19 cellular contexts compared by ENCODE assay signal in genomic region chr10:49615721-49616120, GRCh38. TPM values are rescaled to one million over a fixed set of nuclear protein-coding genes. Genes with fewer than 3 reads are reported as not detected.
A peak's percentile ranks its signal among the peaks of the same experiment; 100 is the strongest.
DNase-seq lines count a peak whose midpoint lies in the region; ATAC-seq and TF ChIP-seq lines count a peak whose summit lies in the region.
"Had no signal": no experiment of that assay in that cellular context is flagged by ENCODE, and none has a peak within 500 bp of the region (broad histone marks: within the 10 kb centered on the region; RNA-seq: fewer than 3 reads in every experiment).

No MANE protein-coding gene starts in this region.

- peaks cover 32% of the 10 kb centered on the region for H3K4me1 Mint-ChIP-seq in WTC11

- CTCF ChIA-PET in WTC11 (lab: Charles Lee), result interaction anchor here (2.8 kb wide), 1 partner anchor 9 kb away, joined by 8 read pairs; no protein-coding TSS in a partner anchor

- POLR2A ChIA-PET in WTC11 (lab: Charles Lee), result no interaction called here

- no peak overlapping the region for H3K4me3 Mint-ChIP-seq in WTC11
- H3K4me3 Mint-ChIP-seq: CD8-positive, alpha-beta T cell had no signal

- intact Hi-C loops in posterior vena cava (cut with DNase I), result no loop called here

- peak; percentile 41 for DNase-seq in activated effector memory CD4-positive, alpha-beta T cell treated with anti-CD3 and anti-CD28 coated beads, Interleukin-2, amount 50 U/mL, for 16 hours
- DNase-seq in activated effector memory CD4-positive, alpha-beta T cell treated with Interleukin-2 at 50 U/mL for 16 hours, result no peak
- DNase-seq in WTC11 (ENCODE audit: low spot score), result peak; percentile 5
- peak; percentile 44 for DNase-seq in posterior vena cava (ENCODE audit: low spot score)
- DNase-seq in NAMALWA (ENCODE audit: low spot score), result no peak
- no peak for DNase-seq in GM10266 (ENCODE audit: extremely low spot score)
- no peak for DNase-seq in SW480 (ENCODE audit: low spot score)
- DNase-seq: CD8-positive, alpha-beta T cell; MV-4-11; NCI-H1436 treated with DMSO at 0.1 percent for 48 hours; NCI-H2107; NCI-H345; NCI-H526 treated with DMSO at 0.1 percent for 48 hours; PC-3 had no signal

- peaks cover 97% of the 10 kb centered on the region for H3K27me3 Mint-ChIP-seq in WTC11 (ENCODE audit: low read depth)

- H3K36me3 Mint-ChIP-seq in WTC11, result peaks cover 6% of the 10 kb centered on the region; the same call in 1 of the 2 replicates
- H3K36me3 Mint-ChIP-seq: CD8-positive, alpha-beta T cell; IgD-negative memory B cell had no signal

- no peak for ATAC-seq in WTC11
- ATAC-seq: CD8-positive, alpha-beta T cell; GM12878; HCT116; PC-3 had no signal

- H3K9me3 Mint-ChIP-seq in WTC11, result no peaks in the 10 kb centered on the region
- H3K9me3 Mint-ChIP-seq: CD8-positive, alpha-beta T cell had no signal

- no peak overlapping the region for H3K27ac Mint-ChIP-seq in WTC11
- H3K27ac Mint-ChIP-seq: CD8-positive, alpha-beta T cell; IgD-negative memory B cell had no signal

- no peak for TF ChIP-seq CTCF in WTC11 (IDR thresholded peaks at IDR 0.05)
- no peak for TF ChIP-seq CTCF in GM10266 (IDR thresholded peaks at IDR 0.05; ENCODE audit: control insufficient read depth, insufficient read depth, low read depth, missing control alignments)

TF ChIP-seq in WTC11, 78 proteins besides CTCF, POLR2A, EP300 and RAD21:
- TF ChIP-seq TEAD1 (CRISPR knock-in tag; IDR thresholded peaks at IDR 0.05) (no peak), TP53 (CRISPR knock-in tag; IDR thresholded peaks at IDR 0.05) (no peak), GRHL2 (CRISPR knock-in tag; IDR thresholded peaks at IDR 0.05; ENCODE audit: insufficient replicate concordance, severe bottlenecking) (no peak), CREB1 (CRISPR knock-in tag; IDR thresholded peaks at IDR 0.05) (no peak), ZNF317 (CRISPR knock-in tag; IDR thresholded peaks at IDR 0.05; ENCODE audit: borderline replicate concordance, low read depth) (no peak), ZMAT4 (CRISPR knock-in tag; IDR thresholded peaks at IDR 0.05) (no peak), CREM (CRISPR knock-in tag; IDR thresholded peaks at IDR 0.05) (no peak), PREB (CRISPR knock-in tag; IDR thresholded peaks at IDR 0.05; ENCODE audit: borderline replicate concordance) (no peak), SMAD3 (CRISPR knock-in tag; IDR thresholded peaks at IDR 0.05; ENCODE audit: borderline replicate concordance) (no peak)
- TF ChIP-seq, protein P1, sequence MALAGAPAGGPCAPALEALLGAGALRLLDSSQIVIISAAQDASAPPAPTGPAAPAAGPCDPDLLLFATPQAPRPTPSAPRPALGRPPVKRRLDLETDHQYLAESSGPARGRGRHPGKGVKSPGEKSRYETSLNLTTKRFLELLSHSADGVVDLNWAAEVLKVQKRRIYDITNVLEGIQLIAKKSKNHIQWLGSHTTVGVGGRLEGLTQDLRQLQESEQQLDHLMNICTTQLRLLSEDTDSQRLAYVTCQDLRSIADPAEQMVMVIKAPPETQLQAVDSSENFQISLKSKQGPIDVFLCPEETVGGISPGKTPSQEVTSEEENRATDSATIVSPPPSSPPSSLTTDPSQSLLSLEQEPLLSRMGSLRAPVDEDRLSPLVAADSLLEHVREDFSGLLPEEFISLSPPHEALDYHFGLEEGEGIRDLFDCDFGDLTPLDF (CRISPR knock-in tag; IDR thresholded peaks at IDR 0.05), result no peak

RNA-seq across cellular contexts. Expression of gene CHAT, which starts 1.9 kb away (rescaled TPM):
- total RNA-seq in WTC11 (2021) (not detected in 3 replicates), posterior vena cava (not detected)
- total RNA-seq: CD8-positive, alpha-beta T cell; GM12878; HT1080; LHCN-M2; PC-3 had no signal

RNA-seq across cellular contexts. Expression of gene SLC18A3, which starts 5.6 kb away (rescaled TPM):
- 0.07 to 0.13 TPM (median 0.09 TPM) in 3 replicates for total RNA-seq in WTC11 (2021)
- not detected for total RNA-seq in posterior vena cava
- total RNA-seq: CD8-positive, alpha-beta T cell; GM12878; HT1080; LHCN-M2; PC-3 had no signal

Comparison
In these comparisons a context has a peak if more than half of its experiments do, and no peak if none do; other contexts are left out.
1. DNase-seq: peak in activated effector memory CD4-positive, alpha-beta T cell treated with anti-CD3 and anti-CD28 coated beads, Interleukin-2, amount 50 U/mL, for 16 hours (single experiment), WTC11 (single experiment) and posterior vena cava (single experiment); none in activated effector memory CD4-positive, alpha-beta T cell treated with Interleukin-2 at 50 U/mL for 16 hours (single experiment), NAMALWA (single experiment), GM10266 (single experiment) and SW480 (single experiment).